In the genomic region with DNA sequence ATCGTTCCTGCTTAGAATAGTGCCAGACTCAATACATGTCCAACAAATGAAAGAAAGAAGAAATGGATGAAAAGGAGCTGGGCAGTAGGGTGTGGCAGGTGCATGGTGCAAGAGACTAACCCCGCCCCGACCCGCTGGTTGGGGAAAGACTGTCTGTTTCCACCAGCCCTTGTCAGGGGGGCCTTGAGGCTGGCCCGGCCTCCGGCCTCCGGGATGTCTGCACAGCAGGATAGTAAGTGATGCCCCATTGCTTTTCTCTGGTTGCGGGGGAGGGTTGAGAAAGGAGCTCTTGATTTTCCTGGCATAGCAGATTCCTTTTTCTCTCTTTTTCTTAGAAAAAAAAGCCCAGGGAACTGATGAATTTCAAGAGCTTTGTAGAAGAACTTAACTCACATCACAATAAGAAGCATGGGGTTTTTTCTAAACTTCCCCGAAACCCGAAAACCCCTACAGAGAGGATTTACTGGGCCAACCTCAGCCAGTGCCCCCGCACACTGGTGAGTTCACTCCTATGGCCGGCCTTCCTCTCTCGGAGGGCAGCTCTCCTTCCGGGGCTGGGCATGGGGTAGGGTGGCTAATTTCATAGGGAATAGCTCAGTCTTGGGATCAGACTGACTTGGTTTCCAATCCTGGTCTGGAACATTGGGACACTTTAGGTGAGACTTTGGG, we compare ENCODE assay signal across 19 cellular contexts. TPM values are rescaled to one million over a fixed set of nuclear protein-coding genes. Genes with fewer than 3 reads are reported as not detected.
DNase-seq lines count a peak whose midpoint lies in the region; ATAC-seq and TF ChIP-seq lines count a peak whose summit lies in the region.
"Had no signal": no experiment of that assay in that cellular context is flagged by ENCODE, and none has a peak within 500 bp of the region (broad histone marks: within the 10 kb centered on the region; RNA-seq: fewer than 3 reads in every experiment).

No MANE protein-coding gene starts in this region.

- H3K27me3 Mint-ChIP-seq in activated CD4-positive, alpha-beta T cell treated with anti-CD3 and anti-CD28 coated beads, Interleukin-2, amount 10 ng/mL, durations not matched to agents 7 days and 5 days, result no peaks in the 10 kb centered on the region
- no peaks in the 10 kb centered on the region for H3K27me3 Mint-ChIP-seq in activated CD4-positive, alpha-beta T cell treated with anti-CD3 and anti-CD28 coated beads for 36 hours
- H3K27me3 Mint-ChIP-seq in stimulated activated naive B cell treated with anti-CD40 and anti-IgM and Interleukin-4, amounts not matched to agents 10 μg/mL and 1 μg/mL and 100 μg/mL, for 72 hours, result peaks cover 0 to 11% of the 10 kb centered on the region in 2 donors
- peaks cover 36% of the 10 kb centered on the region for H3K27me3 Mint-ChIP-seq in Calu3 (ENCODE audit: unreplicated experiment)
- H3K27me3 Mint-ChIP-seq: CD4-positive, CD25-positive, alpha-beta regulatory T cell had no signal

- intact Hi-C loops in activated CD4-positive, alpha-beta T cell treated with anti-CD3 and anti-CD28 coated beads for 36 hours (cut with DNase I, micrococcal nuclease), result loop anchor here in 1 of 2 experiments (5.0 kb wide), 1 partner anchor 326 kb away; no protein-coding TSS in a partner anchor
- intact Hi-C loops in esophagus muscularis mucosa (cut with DNase I) (loop anchor here (5.0 to 10.0 kb wide), 3 partner anchors 139 to 739 kb away; no protein-coding TSS in a partner anchor), Calu3 (cut with micrococcal nuclease; ENCODE audit: unreplicated experiment) (no loop called here)

- peak overlapping the region; percentile 78 for H3K27ac Mint-ChIP-seq in activated CD4-positive, alpha-beta T cell treated with anti-CD3 and anti-CD28 coated beads, Interleukin-2, amount 10 ng/mL, durations not matched to agents 7 days and 5 days
- no peak overlapping the region for H3K27ac Mint-ChIP-seq in activated CD4-positive, alpha-beta T cell treated with anti-CD3 and anti-CD28 coated beads for 36 hours
- H3K27ac Mint-ChIP-seq in stimulated activated naive B cell treated with anti-CD40 and anti-IgM and Interleukin-4, amounts not matched to agents 10 μg/mL and 1 μg/mL and 100 μg/mL, for 72 hours, result peak overlapping the region; percentile 48
- H3K27ac Mint-ChIP-seq in Calu3 (ENCODE audit: unreplicated experiment), result no peak overlapping the region
- H3K27ac Mint-ChIP-seq: CD4-positive, CD25-positive, alpha-beta regulatory T cell had no signal

- no peak overlapping the region for H3K9ac ChIP-seq in HUES48 (ENCODE audit: low read depth, low read length)

- BruUV-seq in Calu3 (replicated peaks; lab: Mats Ljungman, UMichigan), result no TSS peak

- WGBS in esophagus muscularis mucosa, result 79% methylated on average over 14 of the region's 14 CpGs

- CTCF ChIA-PET in activated CD4-positive, alpha-beta T cell treated with anti-CD3 and anti-CD28 coated beads, Interleukin-2, amount 10 ng/mL, durations not matched to agents 7 days and 5 days (lab: Charles Lee), result interaction anchor here (1.4 to 4.4 kb wide), 3 partner anchors 13 to 141 kb away, joined by 4 to 23 read pairs (median 5); a partner anchor contains a TSS
- CTCF ChIA-PET in activated CD4-positive, alpha-beta T cell treated with anti-CD3 and anti-CD28 coated beads for 36 hours (lab: Charles Lee), result interaction anchor here (1.5 to 1.6 kb wide), 2 partner anchors 140 to 141 kb away, joined by 3 to 4 read pairs; no protein-coding TSS in a partner anchor
- CTCF ChIA-PET in Calu3 (lab: Charles Lee), result interaction anchor here (0.7 kb wide), 1 partner anchor 12 kb away, joined by 3 read pairs; no protein-coding TSS in a partner anchor

- peaks cover 27% of the 10 kb centered on the region for H3K4me1 Mint-ChIP-seq in activated CD4-positive, alpha-beta T cell treated with anti-CD3 and anti-CD28 coated beads, Interleukin-2, amount 10 ng/mL, durations not matched to agents 7 days and 5 days
- peaks cover 9% of the 10 kb centered on the region for H3K4me1 Mint-ChIP-seq in activated CD4-positive, alpha-beta T cell treated with anti-CD3 and anti-CD28 coated beads for 36 hours
- H3K4me1 Mint-ChIP-seq in stimulated activated naive B cell treated with anti-CD40 and anti-IgM and Interleukin-4, amounts not matched to agents 10 μg/mL and 1 μg/mL and 100 μg/mL, for 72 hours, result no peaks in the 10 kb centered on the region
- H3K4me1 Mint-ChIP-seq in Calu3 (ENCODE audit: low read depth, unreplicated experiment), result peaks cover 8% of the 10 kb centered on the region

- H3K36me3 ChIP-seq in HUES48 (ENCODE audit: control insufficient read depth, insufficient read depth, low read length), result no peaks in the 10 kb centered on the region
- no peaks in the 10 kb centered on the region for H3K36me3 ChIP-seq in esophagus muscularis mucosa

- no peaks in the 10 kb centered on the region for H3K27me3 ChIP-seq in HUES48 (ENCODE audit: control insufficient read depth, insufficient read depth, low read length)
- no peaks in the 10 kb centered on the region for H3K27me3 ChIP-seq in esophagus muscularis mucosa

- H3K9me3 Mint-ChIP-seq in activated CD4-positive, alpha-beta T cell treated with anti-CD3 and anti-CD28 coated beads, Interleukin-2, amount 10 ng/mL, durations not matched to agents 7 days and 5 days, result no peaks in the 10 kb centered on the region
- H3K9me3 Mint-ChIP-seq in activated CD4-positive, alpha-beta T cell treated with anti-CD3 and anti-CD28 coated beads for 36 hours (ENCODE audit: low read depth), result no peaks in the 10 kb centered on the region
- H3K9me3 Mint-ChIP-seq in stimulated activated naive B cell treated with anti-CD40 and anti-IgM and Interleukin-4, amounts not matched to agents 10 μg/mL and 1 μg/mL and 100 μg/mL, for 72 hours, result no peaks in the 10 kb centered on the region
- H3K9me3 Mint-ChIP-seq in Calu3 (ENCODE audit: low read depth, unreplicated experiment), result no peaks in the 10 kb centered on the region
- H3K9me3 Mint-ChIP-seq: CD4-positive, CD25-positive, alpha-beta regulatory T cell had no signal

- H3K4me1 ChIP-seq in HUES48 (ENCODE audit: control insufficient read depth, insufficient read depth, low read length), result peaks cover 22% of the 10 kb centered on the region
- H3K4me1 ChIP-seq in esophagus muscularis mucosa, result peaks cover 0 to 4% (median 0%) of the 10 kb centered on the region in 4 donors

- H3K4me3 ChIP-seq in HUES48 (ENCODE audit: low read depth, low read length) (peak overlapping the region; percentile 16; the same call in 1 of the 2 replicates), esophagus muscularis mucosa (no peak overlapping the region)
- H3K4me3 ChIP-seq: A549 had no signal

- no peaks in the 10 kb centered on the region for H3K36me3 Mint-ChIP-seq in activated CD4-positive, alpha-beta T cell treated with anti-CD3 and anti-CD28 coated beads, Interleukin-2, amount 10 ng/mL, durations not matched to agents 7 days and 5 days (ENCODE audit: low read depth)
- H3K36me3 Mint-ChIP-seq in activated CD4-positive, alpha-beta T cell treated with anti-CD3 and anti-CD28 coated beads for 36 hours (ENCODE audit: low read depth), result no peaks in the 10 kb centered on the region
- no peaks in the 10 kb centered on the region for H3K36me3 Mint-ChIP-seq in stimulated activated naive B cell treated with anti-CD40 and anti-IgM and Interleukin-4, amounts not matched to agents 10 μg/mL and 1 μg/mL and 100 μg/mL, for 72 hours
- no peaks in the 10 kb centered on the region for H3K36me3 Mint-ChIP-seq in Calu3 (ENCODE audit: insufficient read depth, unreplicated experiment)
- H3K36me3 Mint-ChIP-seq: CD4-positive, CD25-positive, alpha-beta regulatory T cell had no signal

- DNase-seq in activated CD4-positive, alpha-beta T cell treated with anti-CD3 and anti-CD28 coated beads, Interleukin-2, amount 10 ng/mL, durations not matched to agents 7 days and 5 days, result no peak
- DNase-seq in activated CD4-positive, alpha-beta T cell treated with anti-CD3 and anti-CD28 coated beads for 36 hours, result no peak
- peak; percentile 69 for DNase-seq in iPS-NIHi7 (ENCODE audit: extremely low spot score)
- no peak for DNase-seq in stimulated activated naive B cell treated with anti-CD40 and anti-IgM and Interleukin-4, amounts not matched to agents 10 μg/mL and 1 μg/mL and 100 μg/mL, for 72 hours
- DNase-seq in esophagus muscularis mucosa (ENCODE audit: extremely low spot score), result no peak
- no peak for DNase-seq in Calu3
- DNase-seq: activated naive CD4-positive, alpha-beta T cell; dermis blood vessel endothelial cell; mammary epithelial cell; NCI-H1694; NCI-H446; stimulated activated naive CD4-positive, alpha-beta T cell treated with Interleukin-2 at 50 U/mL for 16 hours had no signal

- TF ChIP-seq POLR2A in esophagus muscularis mucosa (IDR thresholded peaks at IDR 0.05; ENCODE audit: low read depth), result no peak

- H3K27ac ChIP-seq in HUES48 (ENCODE audit: low read depth, low read length), result peak overlapping the region; percentile 84
- no peak overlapping the region for H3K27ac ChIP-seq in esophagus muscularis mucosa (replicated peaks in 1 of 4)
- H3K27ac ChIP-seq: A549 had no signal

- peak overlapping the region; percentile 31 for H3K4me3 Mint-ChIP-seq in activated CD4-positive, alpha-beta T cell treated with anti-CD3 and anti-CD28 coated beads, Interleukin-2, amount 10 ng/mL, durations not matched to agents 7 days and 5 days
- H3K4me3 Mint-ChIP-seq in activated CD4-positive, alpha-beta T cell treated with anti-CD3 and anti-CD28 coated beads for 36 hours, result no peak overlapping the region
- H3K4me3 Mint-ChIP-seq in stimulated activated naive B cell treated with anti-CD40 and anti-IgM and Interleukin-4, amounts not matched to agents 10 μg/mL and 1 μg/mL and 100 μg/mL, for 72 hours, result no peak overlapping the region
- H3K4me3 Mint-ChIP-seq in Calu3 (ENCODE audit: low read depth, unreplicated experiment), result no peak overlapping the region
- H3K4me3 Mint-ChIP-seq: CD4-positive, CD25-positive, alpha-beta regulatory T cell had no signal

- no peaks in the 10 kb centered on the region for H3K9me3 ChIP-seq in HUES48 (ENCODE audit: control insufficient read depth, insufficient read depth, low read length)
- H3K9me3 ChIP-seq in esophagus muscularis mucosa, result no peaks in the 10 kb centered on the region
- H3K9me3 ChIP-seq: A549 had no signal

- no peak for TF ChIP-seq CTCF in esophagus muscularis mucosa (IDR thresholded peaks at IDR 0.05)
- TF ChIP-seq CTCF in Calu3 (IDR thresholded peaks at IDR 0.05; ENCODE audit: unreplicated experiment), result no peak

- POLR2A ChIA-PET in activated CD4-positive, alpha-beta T cell treated with anti-CD3 and anti-CD28 coated beads, Interleukin-2, amount 10 ng/mL, durations not matched to agents 7 days and 5 days (lab: Charles Lee), result no interaction called here
- POLR2A ChIA-PET in activated CD4-positive, alpha-beta T cell treated with anti-CD3 and anti-CD28 coated beads for 36 hours (lab: Charles Lee), result interaction anchor here (0.6 kb wide), 1 partner anchor 615 kb away, joined by 3 read pairs; no protein-coding TSS in a partner anchor

- no peak for ATAC-seq in activated CD4-positive, alpha-beta T cell treated with anti-CD3 and anti-CD28 coated beads for 36 hours
- ATAC-seq in stimulated activated naive B cell treated with anti-CD40 and anti-IgM and Interleukin-4, amounts not matched to agents 10 μg/mL and 1 μg/mL and 100 μg/mL, for 72 hours (replicated peaks), result no peak
- no peak for ATAC-seq in GM19395 (IDR thresholded peaks at IDR 0.05; ENCODE audit: unreplicated experiment)
- ATAC-seq: A549, SK-N-SH treated with all-trans-retinoic acid at 6 μM for 48 hours had no signal

- TF ChIP-seq EP300 in esophagus muscularis mucosa (IDR thresholded peaks at IDR 0.05), result no peak

RNA-seq across cellular contexts. Expression of a gene that starts 12.5 kb away (rescaled TPM):
- total RNA-seq in activated CD4-positive, alpha-beta T cell treated with anti-CD3 and anti-CD28 coated beads, Interleukin-2, amount 10 ng/mL, durations not matched to agents 7 days and 5 days, result 10 to 100 TPM in 1 of 2 experiments, 1 to 10 TPM in 1; 9.9 to 10.6 TPM
- 1 to 10 TPM; 4.1 to 4.2 TPM for total RNA-seq in activated CD4-positive, alpha-beta T cell treated with anti-CD3 and anti-CD28 coated beads for 36 hours
- total RNA-seq in esophagus muscularis mucosa (under 1 TPM; under 0.01 to 0.17 (median 0.09) TPM), Calu3 (2022) (17.2 and 17.4 TPM in 2 replicates)
- total RNA-seq: HT1080, skeletal muscle tissue had no signal

RNA-seq across cellular contexts. Expression of a gene that starts 49.3 kb away (rescaled TPM):
- total RNA-seq in activated CD4-positive, alpha-beta T cell treated with anti-CD3 and anti-CD28 coated beads, Interleukin-2, amount 10 ng/mL, durations not matched to agents 7 days and 5 days, result 1 to 10 TPM; 3.2 to 4.3 TPM
- 1 to 10 TPM; 6.3 to 6.8 TPM for total RNA-seq in activated CD4-positive, alpha-beta T cell treated with anti-CD3 and anti-CD28 coated beads for 36 hours
- 1 to 10 TPM; 4.0 to 7.5 (median 5.7) TPM for total RNA-seq in esophagus muscularis mucosa
- 9.0 and 10.0 TPM in 2 replicates for total RNA-seq in Calu3 (2022)

Comparison
In these comparisons a context has a peak if more than half of its experiments do, and no peak if none do; other contexts are left out.
1. H3K27ac Mint-ChIP-seq: peak in activated CD4-positive, alpha-beta T cell treated with anti-CD3 and anti-CD28 coated beads, Interleukin-2, amount 10 ng/mL, durations not matched to agents 7 days and 5 days (single experiment) and stimulated activated naive B cell treated with anti-CD40 and anti-IgM and Interleukin-4, amounts not matched to agents 10 μg/mL and 1 μg/mL and 100 μg/mL, for 72 hours (single experiment); none in activated CD4-positive, alpha-beta T cell treated with anti-CD3 and anti-CD28 coated beads for 36 hours (single experiment) and Calu3 (single experiment).
2. RNA of a gene that starts 12.5 kb away (total RNA-seq): 17.2 to 17.4 TPM in Calu3, 9.9 to 10.6 TPM in activated CD4-positive, alpha-beta T cell treated with anti-CD3 and anti-CD28 coated beads, Interleukin-2, amount 10 ng/mL, durations not matched to agents 7 days and 5 days and 4.1 to 4.2 TPM in activated CD4-positive, alpha-beta T cell treated with anti-CD3 and anti-CD28 coated beads for 36 hours; under 0.01 to 0.17 TPM in esophagus muscularis mucosa; every median in the first group is over 4 times any median in the second.